Comparison of ENCODE assay signal across 8 cellular contexts in genomic region chr2:159615936-159616733, GRCh38. TPM values are rescaled to one million over a fixed set of nuclear protein-coding genes. Genes with fewer than 3 reads are reported as not detected.
A peak's percentile ranks its signal among the peaks of the same experiment; 100 is the strongest.
DNase-seq lines count a peak whose midpoint lies in the region; ATAC-seq and TF ChIP-seq lines count a peak whose summit lies in the region.

TSS of gene BAZ2B (minus strand) at chr2:159616548. CDS start at chr2:159478719, 137,829 bp downstream.

- no peaks in the 10 kb centered on the region for H3K36me3 Mint-ChIP-seq in activated CD8-positive, alpha-beta T cell treated with anti-CD3 and anti-CD28 coated beads for 36 hours (ENCODE audit: low read depth)

- peak within 1 kb of the TSS; percentile 94 for H4K91ac ChIP-seq in mesenchymal stem cell (ENCODE audit: low read length)

- CTCF ChIA-PET in activated CD8-positive, alpha-beta T cell treated with anti-CD3 and anti-CD28 coated beads for 36 hours (lab: Charles Lee) = no interaction called here

- H3K9ac ChIP-seq in mesenchymal stem cell (ENCODE audit: low read length) = peak within 1 kb of the TSS; percentile 99

- peak within 1 kb of the TSS; percentile 94 for H4K8ac ChIP-seq in mesenchymal stem cell (ENCODE audit: low read length)

- peak; percentile 22 for ATAC-seq in GM18861 (IDR thresholded peaks at IDR 0.05; ENCODE audit: unreplicated experiment)
- ATAC-seq in HG03045 (IDR thresholded peaks at IDR 0.05; ENCODE audit: unreplicated experiment) = peak; percentile 68
- ATAC-seq in activated CD8-positive, alpha-beta T cell treated with anti-CD3 and anti-CD28 coated beads for 36 hours = peak; percentile 62
- peak; percentile 55 for ATAC-seq in stimulated activated naive CD8-positive, alpha-beta T cell treated with anti-CD3 and anti-CD28 coated beads, Interleukin-15, Interleukin-2, amounts not matched to agents 100 U/mL and 50 U/mL, for 24 hours

- intact Hi-C loops in activated CD8-positive, alpha-beta T cell treated with anti-CD3 and anti-CD28 coated beads for 36 hours (cut with micrococcal nuclease) = no loop called here

- 0% methylated on average over 25 of the region's 35 CpGs for WGBS in mesenchymal stem cell

- H3K23ac ChIP-seq in mesenchymal stem cell (ENCODE audit: low read length in 2 of 2) = peak within 1 kb of the TSS in 1 of 2 experiments; percentile 89

- H3K4ac ChIP-seq in mesenchymal stem cell (ENCODE audit: low read depth in 1 of 2, low read length in 2 of 2) = peak within 1 kb of the TSS; percentile 91 to 92

- H2BK15ac ChIP-seq in mesenchymal stem cell (ENCODE audit: low read depth, poor library complexity, severe bottlenecking) = peak within 1 kb of the TSS; percentile 90

- peak within 1 kb of the TSS; percentile 85 for H2AFZ ChIP-seq in mesenchymal stem cell (ENCODE audit: low read depth, low read length)

- H3K4me3 Mint-ChIP-seq in activated CD8-positive, alpha-beta T cell treated with anti-CD3 and anti-CD28 coated beads for 36 hours = peak within 1 kb of the TSS; percentile 77

- DNase-seq in BE2C (peak; percentile 33), NCI-H2227 (lab: John Stamatoyannopoulos, UW; ENCODE audit: unreplicated experiment) (peak; percentile 81), epithelial cell of prostate (ENCODE audit: low read depth, low spot score) (no peak), mesenchymal stem cell (peak; percentile 92)
- DNase-seq in activated CD8-positive, alpha-beta T cell treated with anti-CD3 and anti-CD28 coated beads for 36 hours = peak; percentile 37
- peak; percentile 42 for DNase-seq in stimulated activated naive CD8-positive, alpha-beta T cell treated with anti-CD3 and anti-CD28 coated beads, Interleukin-15, Interleukin-2, amounts not matched to agents 100 U/mL and 50 U/mL, for 24 hours

- H2BK12ac ChIP-seq in mesenchymal stem cell (ENCODE audit: low read length in 2 of 2) = peak within 1 kb of the TSS; percentile 18 to 63

- H3K27ac ChIP-seq in epithelial cell of prostate (peak within 1 kb of the TSS; percentile 94), mesenchymal stem cell (ENCODE audit: low read length, poor library complexity, severe bottlenecking) (peak within 1 kb of the TSS; percentile 97)

- H3K4me3 ChIP-seq in BE2C (ENCODE audit: low read depth, low read length) (peak within 1 kb of the TSS; percentile 82), mesenchymal stem cell (ENCODE audit: insufficient read depth in 1 of 2, low read depth in 1 of 2, low read length in 2 of 2) (peak within 1 kb of the TSS; percentile 82 to 87)

- peak within 1 kb of the TSS; percentile 96 to 99 for H3K18ac ChIP-seq in mesenchymal stem cell (ENCODE audit: low read depth in 1 of 2, low read length in 2 of 2)

- H3K4me1 Mint-ChIP-seq in activated CD8-positive, alpha-beta T cell treated with anti-CD3 and anti-CD28 coated beads for 36 hours (ENCODE audit: low read depth) = peaks cover 8% of the 10 kb centered on the region

- H3K14ac ChIP-seq in mesenchymal stem cell (ENCODE audit: low read length in 2 of 2) = peak within 1 kb of the TSS; percentile 76 to 87

- H2AK5ac ChIP-seq in mesenchymal stem cell (ENCODE audit: low read length, severe bottlenecking) = peak within 1 kb of the TSS; percentile 73

- H3K36me3 ChIP-seq in BE2C (no peaks in the 10 kb centered on the region), mesenchymal stem cell (ENCODE audit: control insufficient read depth in 1 of 2, insufficient read depth in 2 of 2, low read depth in 1 of 2, low read length in 2 of 2) (no peaks in the 10 kb centered on the region)

- no peaks in the 10 kb centered on the region for H3K79me1 ChIP-seq in mesenchymal stem cell (replicated peaks; ENCODE audit: low read length, poor library complexity, severe bottlenecking)

- POLR2A ChIA-PET in activated CD8-positive, alpha-beta T cell treated with anti-CD3 and anti-CD28 coated beads for 36 hours (lab: Charles Lee) = interaction anchor here (1.4 kb wide), 1 partner anchor 96 kb away, joined by 3 read pairs; the partner anchor contains the start of gene MARCHF7

- no peaks in the 10 kb centered on the region for H3K9me3 Mint-ChIP-seq in activated CD8-positive, alpha-beta T cell treated with anti-CD3 and anti-CD28 coated beads for 36 hours

- H3K4me2 ChIP-seq in mesenchymal stem cell (ENCODE audit: low read length, poor library complexity, severe bottlenecking) = peak within 1 kb of the TSS; percentile 47

- H3K27me3 Mint-ChIP-seq in activated CD8-positive, alpha-beta T cell treated with anti-CD3 and anti-CD28 coated beads for 36 hours = peaks cover 21% of the 10 kb centered on the region

- peak within 1 kb of the TSS; percentile 74 for H3K27ac Mint-ChIP-seq in activated CD8-positive, alpha-beta T cell treated with anti-CD3 and anti-CD28 coated beads for 36 hours

- H2BK120ac ChIP-seq in mesenchymal stem cell (ENCODE audit: low read depth, low read length) = peak within 1 kb of the TSS; percentile 99

- peak within 1 kb of the TSS; percentile 96 for H2BK5ac ChIP-seq in mesenchymal stem cell (ENCODE audit: low read depth, low read length, poor library complexity, severe bottlenecking)

- H3K9me3 ChIP-seq in BE2C (no peaks in the 10 kb centered on the region), mesenchymal stem cell (ENCODE audit: control insufficient read depth, low read length) (no peaks in the 10 kb centered on the region)

- no peak for TF ChIP-seq CTCF in BE2C (IDR thresholded peaks at IDR 0.05; ENCODE audit: low read depth, low read length)
- no peak for TF ChIP-seq CTCF in activated CD8-positive, alpha-beta T cell treated with anti-CD3 and anti-CD28 coated beads for 36 hours (IDR thresholded peaks at IDR 0.05)

- no peaks in the 10 kb centered on the region for H3K27me3 ChIP-seq in BE2C
- H3K27me3 ChIP-seq in mesenchymal stem cell (ENCODE audit: control insufficient read depth in 1 of 2, insufficient read depth in 1 of 2, low read length in 2 of 2) = no peaks in the 10 kb centered on the region

- H3K4me1 ChIP-seq in BE2C (no peaks in the 10 kb centered on the region), mesenchymal stem cell (ENCODE audit: control insufficient read depth, insufficient read depth, low read depth, low read length) (no peaks in the 10 kb centered on the region)

RNA-seq across cellular contexts. Expression of gene BAZ2B, which starts in this region (rescaled TPM):
- 16.9 TPM for polyA plus RNA-seq in BE2C (2012; ENCODE audit: insufficient read depth, insufficient read length, low read depth)
- 1 to 10 TPM; 7.7 to 8.2 TPM for total RNA-seq in activated CD8-positive, alpha-beta T cell treated with anti-CD3 and anti-CD28 coated beads for 36 hours
- polyA plus RNA-seq in mesenchymal stem cell (2013, experiment 1 of 2) = 20.0 TPM
- polyA plus RNA-seq in mesenchymal stem cell (2013, experiment 2 of 2) = 21.3 TPM
